Comparison of ENCODE assay signal across 8 cellular contexts in genomic region chr13:32650705-32651311, GRCh38.
A peak's percentile ranks its signal among the peaks of the same experiment; 100 is the strongest.
DNase-seq lines count a peak whose midpoint lies in the region; ATAC-seq lines count a peak whose summit lies in the region.

No MANE protein-coding gene starts in this region.

- DNase-seq in NCI-H446 (lab: John Stamatoyannopoulos, UW) = peak; percentile 17 to 51
- no peak for DNase-seq in NCI-H446 treated with DMSO at 0.1 percent for 48 hours (lab: John Stamatoyannopoulos, UW)
- DNase-seq in NCI-H2227 (lab: John Stamatoyannopoulos, UW; ENCODE audit: unreplicated experiment) = peak; percentile 50
- DNase-seq in dermis blood vessel endothelial cell = peak; percentile 83
- peak; percentile 86 for DNase-seq in medulla oblongata (ENCODE audit: extremely low spot score)
- peak; percentile 14 to 21 for DNase-seq in stimulated activated CD8-positive, alpha-beta memory T cell treated with anti-CD3 and anti-CD28 coated beads, Interleukin-7, amount 100 ng/mL, for 1 hour (ENCODE audit: low read depth in 2 of 2)

- peak; percentile 81 for ATAC-seq in HG02678 (IDR thresholded peaks at IDR 0.05; ENCODE audit: unreplicated experiment)
- peak; percentile 80 to 83 for ATAC-seq in activated CD4-positive, CD25-positive, alpha-beta regulatory T cell treated with anti-CD3 and anti-CD28 coated beads, Interleukin-2, amount 50 U/mL, for 24 hours
